In the genomic region with DNA sequence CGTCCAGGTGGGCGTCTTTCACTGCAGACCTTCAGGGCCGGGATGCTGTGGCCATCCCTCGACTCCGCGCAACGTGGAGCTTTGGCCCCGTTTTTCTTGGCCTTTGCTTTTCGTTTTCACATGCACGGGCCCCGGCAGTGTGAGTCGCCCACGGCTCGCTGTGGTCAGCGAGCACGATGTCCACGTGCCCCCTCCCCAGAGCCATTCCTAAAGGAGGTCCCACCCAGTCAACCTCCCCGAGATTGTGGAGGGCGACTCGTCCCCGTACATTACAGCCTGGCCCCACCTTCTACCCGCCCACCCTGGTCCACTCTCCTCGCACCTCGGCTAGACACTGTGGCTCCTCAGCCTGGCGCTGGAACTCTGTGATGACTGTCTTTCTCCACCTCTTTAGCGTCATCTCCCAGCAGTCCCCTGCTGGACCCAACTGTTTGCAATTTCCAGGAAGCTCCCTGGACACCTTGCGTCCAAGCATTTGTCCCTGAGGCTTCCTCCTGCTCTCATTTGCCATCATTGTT, we compare ENCODE assay signal across 1 cellular context.
TF ChIP-seq lines count a peak whose summit lies in the region.

No MANE protein-coding gene starts in this region.

TF ChIP-seq in WTC11, 78 proteins besides CTCF, POLR2A, EP300 and RAD21 (continued from another document):
- TF ChIP-seq, protein P1, sequence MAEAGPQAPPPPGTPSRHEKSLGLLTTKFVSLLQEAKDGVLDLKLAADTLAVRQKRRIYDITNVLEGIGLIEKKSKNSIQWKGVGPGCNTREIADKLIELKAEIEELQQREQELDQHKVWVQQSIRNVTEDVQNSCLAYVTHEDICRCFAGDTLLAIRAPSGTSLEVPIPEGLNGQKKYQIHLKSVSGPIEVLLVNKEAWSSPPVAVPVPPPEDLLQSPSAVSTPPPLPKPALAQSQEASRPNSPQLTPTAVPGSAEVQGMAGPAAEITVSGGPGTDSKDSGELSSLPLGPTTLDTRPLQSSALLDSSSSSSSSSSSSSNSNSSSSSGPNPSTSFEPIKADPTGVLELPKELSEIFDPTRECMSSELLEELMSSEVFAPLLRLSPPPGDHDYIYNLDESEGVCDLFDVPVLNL (CRISPR knock-in tag; IDR thresholded peaks at IDR 0.05; ENCODE audit: borderline replicate concordance, low read depth): 0 out of 2 replicates have a peak, but pooled peaks have one; percentile 51
- TF ChIP-seq FOXP1 (CRISPR knock-in tag; IDR thresholded peaks at IDR 0.05; ENCODE audit: borderline replicate concordance) (peak; percentile 21; the same call in 1 of the 2 replicates), NFE2L1 (CRISPR knock-in tag; IDR thresholded peaks at IDR 0.05) (0 out of 2 replicates have a peak, but pooled peaks have one; percentile 46), CREM (CRISPR knock-in tag; IDR thresholded peaks at IDR 0.05) (no peak), HMGA2 (CRISPR knock-in tag; IDR thresholded peaks at IDR 0.05) (no peak)
